1 cellular context compared by ENCODE assay signal in the genomic region with DNA sequence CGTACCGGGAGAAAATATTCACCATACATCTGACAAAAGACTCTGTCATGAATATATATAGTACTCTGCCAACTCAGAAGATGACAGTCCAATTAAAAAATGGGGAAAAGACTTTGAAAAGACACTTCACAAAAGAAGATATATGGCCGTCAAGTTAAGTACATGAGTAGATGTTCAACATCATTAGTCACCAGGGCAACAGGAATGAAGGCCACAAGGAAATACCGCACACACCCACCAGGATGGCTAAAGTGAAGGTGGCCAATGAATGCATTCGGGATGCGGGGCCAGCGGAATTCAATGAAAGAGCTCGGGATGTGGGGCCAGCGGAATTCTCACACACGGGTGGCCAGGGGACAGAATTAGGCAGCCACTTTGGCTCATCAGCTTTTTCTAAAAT.
A peak's percentile ranks its signal among the peaks of the same experiment; 100 is the strongest.
TF ChIP-seq lines count a peak whose summit lies in the region.

No MANE protein-coding gene starts in this region.

TF ChIP-seq in IMR-90, 13 proteins besides CTCF, POLR2A, EP300 and RAD21:
- TF ChIP-seq RFX5 (IDR thresholded peaks at IDR 0.05; ENCODE audit: low read depth, low read length), result peak; percentile 78; the same call in 1 of the 2 replicates
- no peak for TF ChIP-seq CEBPB (IDR thresholded peaks at IDR 0.05; ENCODE audit: low read depth, low read length)
